Comparison of ENCODE assay signal across 16 cellular contexts in genomic region chr16:67683767-67684166, GRCh38. TPM values are rescaled to one million over a fixed set of nuclear protein-coding genes. Genes with fewer than 3 reads are reported as not detected.
DNase-seq lines count a peak whose midpoint lies in the region; ATAC-seq and TF ChIP-seq lines count a peak whose summit lies in the region.
"Had no signal": no experiment of that assay in that cellular context is flagged by ENCODE, and none has a peak within 500 bp of the region (broad histone marks: within the 10 kb centered on the region; RNA-seq: fewer than 3 reads in every experiment).

No MANE protein-coding gene starts in this region.

- CTCF ChIA-PET in PC-3 (lab: Charles Lee), result no interaction called here

- no peaks in the 10 kb centered on the region for H3K79me2 ChIP-seq in GM23248 (ENCODE audit: insufficient read depth)
- no peaks in the 10 kb centered on the region for H3K79me2 ChIP-seq in PC-3 (ENCODE audit: low read length)

- 72 to 86% methylated on average over 4 of the region's 4 CpGs for WGBS in GM23248 (ENCODE audit: low coverage in 1 of 2, low lambda C conversion rate in 2 of 2, missing lambda C conversion rate in 2 of 2), 2 experiments
- WGBS in transverse colon (ENCODE audit: low coverage in 1 of 2), 2 donors, result 65% methylated on average over 4 of the region's 4 CpGs; no CpG with 5 or more reads in 1 of the 2 donors

- H3F3A ChIP-seq in GM23248 (ENCODE audit: insufficient read depth) (no peaks in the 10 kb centered on the region), PC-3 (ENCODE audit: low read length, unreplicated experiment) (no peaks in the 10 kb centered on the region)

- H3K9me3 ChIP-seq in GM23248 (ENCODE audit: low read depth) (no peaks in the 10 kb centered on the region), PC-3 (ENCODE audit: low read length) (no peaks in the 10 kb centered on the region), transverse colon (no peaks in the 10 kb centered on the region)
- H3K9me3 ChIP-seq: BE2C, SK-N-SH had no signal

- H3K4me3 ChIP-seq in GM23248, result no peak overlapping the region
- no peak overlapping the region for H3K4me3 ChIP-seq in PC-3 (ENCODE audit: low read length)
- no peak overlapping the region for H3K4me3 ChIP-seq in transverse colon
- H3K4me3 ChIP-seq: PC-9 had no signal

- intact Hi-C loops in PC-3 (cut with micrococcal nuclease), result no loop called here
- intact Hi-C loops in left colon (cut with DNase I, micrococcal nuclease), result no loop called here
- intact Hi-C loops in transverse colon (cut with DNase I; ENCODE audit: low total_unique reads), result no loop called here

- peak; percentile 25 for DNase-seq in GM23248
- peak; percentile 29 for DNase-seq in PC-3
- DNase-seq in left colon, result no peak
- peak; percentile 44 for DNase-seq in transverse colon
- DNase-seq in OCI-M2 (lab: John Stamatoyannopoulos, UW; ENCODE audit: unreplicated experiment), result no peak
- DNase-seq in caudate nucleus (lab: John Stamatoyannopoulos, UW), result no peak
- DNase-seq: BE2C; EL; NCI-H1436 treated with DMSO at 0.1 percent for 48 hours; NCI-H2081 treated with DMSO at 0.1 percent for 48 hours; NCI-H226; NCI-H526 treated with DMSO at 0.1 percent for 48 hours; NK-92 treated with Interleukin-12 subunit alpha and Interleukin-12 subunit beta, amount 100 ng/mL, for 24 hours; PC-9; SK-N-SH had no signal

- ATAC-seq in PC-3 (no peak), left colon (peak; percentile 76), GM21381 (IDR thresholded peaks at IDR 0.05; ENCODE audit: unreplicated experiment) (no peak)

- POLR2A ChIA-PET in PC-3 (lab: Charles Lee; ENCODE audit: unreplicated experiment), result no interaction called here

- H3K4me1 ChIP-seq in GM23248 (ENCODE audit: insufficient read depth), result peaks cover 6% of the 10 kb centered on the region; the same call in 1 of the 2 replicates
- 0 out of 2 replicates have a peak, but pooled peaks cover 3% of the 10 kb centered on the region for H3K4me1 ChIP-seq in PC-3 (ENCODE audit: insufficient read depth, low read length)
- H3K4me1 ChIP-seq in transverse colon, result peaks cover 0 to 18% (median 5%) of the 10 kb centered on the region in 4 donors
- H3K4me1 ChIP-seq: BE2C had no signal

- H3K36me3 ChIP-seq in GM23248 (ENCODE audit: low read depth) (no peaks in the 10 kb centered on the region; the same call in 1 of the 2 replicates), PC-3 (ENCODE audit: low read depth, low read length) (no peaks in the 10 kb centered on the region; the same call in 1 of the 2 replicates), transverse colon (peaks cover 0 to 8% (median 0%) of the 10 kb centered on the region in 4 donors)

- no peak overlapping the region for H3K27ac ChIP-seq in GM23248
- peak overlapping the region; percentile 61 for H3K27ac ChIP-seq in PC-3 (ENCODE audit: low read length)
- peak overlapping the region in 1 of 4 donors; percentile 3 for H3K27ac ChIP-seq in transverse colon
- H3K27ac ChIP-seq in caudate nucleus (ENCODE audit: low read depth, low read length), result no peak overlapping the region
- H3K27ac ChIP-seq: PC-9 had no signal

- no TSS peak for BruUV-seq in PC-3 (replicated peaks; lab: Mats Ljungman, UMichigan)

- H3K4me2 ChIP-seq in GM23248 (ENCODE audit: unreplicated experiment) (no peak overlapping the region), PC-3 (ENCODE audit: low read length) (no peak overlapping the region)
- H3K4me2 ChIP-seq: PC-9, SK-N-SH had no signal

- no peaks in the 10 kb centered on the region for H4K20me1 ChIP-seq in GM23248 (ENCODE audit: insufficient read depth)
- H4K20me1 ChIP-seq in PC-3 (ENCODE audit: low read length), result no peaks in the 10 kb centered on the region

- H3K9ac ChIP-seq in GM23248, result no peak overlapping the region
- no peak overlapping the region for H3K9ac ChIP-seq in PC-3 (ENCODE audit: low read length)
- H3K9ac ChIP-seq: SK-N-SH had no signal

- TF ChIP-seq CTCF in PC-3 (conservative IDR thresholded peaks at IDR 0.05; ENCODE audit: low read depth, low read length), result no peak
- TF ChIP-seq CTCF in transverse colon (IDR thresholded peaks at IDR 0.05), result no peak

- no peak overlapping the region for H2AFZ ChIP-seq in GM23248
- H2AFZ ChIP-seq in PC-3 (ENCODE audit: low read length), result no peak overlapping the region
- H2AFZ ChIP-seq: PC-9 had no signal

- H3K9me2 ChIP-seq in GM23248 (ENCODE audit: insufficient read depth), result no peaks in the 10 kb centered on the region
- H3K9me2 ChIP-seq in PC-3 (replicated peaks; ENCODE audit: low read length), result no peaks in the 10 kb centered on the region
- H3K9me2 ChIP-seq: SK-N-SH had no signal

- no peak for TF ChIP-seq POLR2A in transverse colon (IDR thresholded peaks at IDR 0.05)

- in situ Hi-C loops in GM23248 (cut with MboI), result no loop called here
- in situ Hi-C loops in transverse colon (cut with MboI; ENCODE audit: low pct_ligation_motif_present in 1 of 4, low pct_unique_long_range_greater_than_20kb in 1 of 4, low sequenced_read_pairs in 3 of 4), result no loop called here

- H3K27me3 ChIP-seq in GM23248 (replicated peaks; ENCODE audit: insufficient read depth) (no peaks in the 10 kb centered on the region), PC-3 (ENCODE audit: low read length) (no peaks in the 10 kb centered on the region), transverse colon (no peaks in the 10 kb centered on the region)
- H3K27me3 ChIP-seq: BE2C had no signal

- TF ChIP-seq EP300 in transverse colon (IDR thresholded peaks at IDR 0.05; ENCODE audit: low read depth), result no peak

RNA-seq across cellular contexts. Expression of gene C16orf86, which starts 17.2 kb away (rescaled TPM):
- total RNA-seq in GM23248 (2014; rRNA removed; shearing (Covaris generic)), result 2.1 and 6.6 TPM in 2 replicates
- polyA plus RNA-seq in GM23248 (2016; fragmentation: Nextera tagmentation; extraction: Ambion mirVana), result 2.8 and 3.4 TPM in 2 replicates
- not detected in 2 replicates for total RNA-seq in PC-3 (2014; rRNA removed)
- total RNA-seq in left colon, result 1 to 10 TPM in 1 of 2 donors, under 1 TPM in 1; 0.92 to 1.5 TPM
- total RNA-seq in transverse colon, result 1 to 10 TPM in 3 of 4 donors, under 1 TPM in 1; 0.60 to 7.1 (median 4.4) TPM

RNA-seq across cellular contexts. Expression of gene ENKD1, which starts 17.2 kb away (rescaled TPM):
- 11.2 and 15.0 TPM in 2 replicates for total RNA-seq in GM23248 (2014; rRNA removed; shearing (Covaris generic))
- 6.7 and 8.3 TPM in 2 replicates for polyA plus RNA-seq in GM23248 (2016; fragmentation: Nextera tagmentation; extraction: Ambion mirVana)
- total RNA-seq in PC-3 (2014; rRNA removed) (12.0 and 19.4 TPM in 2 replicates), left colon (1 to 10 TPM; 7.4 to 9.0 TPM), transverse colon (10 to 100 TPM; 12.5 to 20.9 (median 15.3) TPM)

RNA-seq across cellular contexts. Expression of gene PARD6A, which starts 23.0 kb away (rescaled TPM):
- total RNA-seq in GM23248 (2014; rRNA removed; shearing (Covaris generic)), result 0.97 TPM in 1 of 2 replicates, not detected in the other
- 0.58 and 0.70 TPM in 2 replicates for polyA plus RNA-seq in GM23248 (2016; fragmentation: Nextera tagmentation; extraction: Ambion mirVana)
- total RNA-seq in PC-3 (2014; rRNA removed) (15.1 and 16.4 TPM in 2 replicates), left colon (1 to 10 TPM; 4.1 to 4.4 TPM), transverse colon (10 to 100 TPM in 2 of 4 donors, 1 to 10 TPM in 2; 6.3 to 36.7 (median 9.4) TPM)

RNA-seq across cellular contexts. Expression of gene ACD, which starts 23.7 kb away (rescaled TPM):
- 25.8 and 33.4 TPM in 2 replicates for total RNA-seq in GM23248 (2014; rRNA removed; shearing (Covaris generic))
- 24.0 and 25.2 TPM in 2 replicates for polyA plus RNA-seq in GM23248 (2016; fragmentation: Nextera tagmentation; extraction: Ambion mirVana)
- 26.3 and 31.7 TPM in 2 replicates for total RNA-seq in PC-3 (2014; rRNA removed)
- total RNA-seq in left colon, result 1 to 10 TPM; 8.8 to 9.7 TPM
- 10 to 100 TPM in 3 of 4 donors, 1 to 10 TPM in 1; 2.0 to 76.3 (median 15.7) TPM for total RNA-seq in transverse colon

RNA-seq across cellular contexts. Expression of gene GFOD2, which starts 35.3 kb away (rescaled TPM):
- 10.2 and 17.5 TPM in 2 replicates for total RNA-seq in GM23248 (2014; rRNA removed; shearing (Covaris generic))
- 10.1 and 11.4 TPM in 2 replicates for polyA plus RNA-seq in GM23248 (2016; fragmentation: Nextera tagmentation; extraction: Ambion mirVana)
- total RNA-seq in PC-3 (2014; rRNA removed), result 21.8 and 22.2 TPM in 2 replicates
- 10 to 100 TPM; 26.8 to 28.7 TPM for total RNA-seq in left colon
- 10 to 100 TPM; 21.9 to 32.2 (median 24.3) TPM for total RNA-seq in transverse colon

Comparison
In these comparisons a context has a peak if more than half of its experiments do, and no peak if none do; other contexts are left out.
1. DNase-seq: peak in GM23248 (single experiment), PC-3 (single experiment) and transverse colon (single experiment); none in left colon (0 of 2), OCI-M2 (single experiment) and caudate nucleus (0 of 61).